In the genomic region with DNA sequence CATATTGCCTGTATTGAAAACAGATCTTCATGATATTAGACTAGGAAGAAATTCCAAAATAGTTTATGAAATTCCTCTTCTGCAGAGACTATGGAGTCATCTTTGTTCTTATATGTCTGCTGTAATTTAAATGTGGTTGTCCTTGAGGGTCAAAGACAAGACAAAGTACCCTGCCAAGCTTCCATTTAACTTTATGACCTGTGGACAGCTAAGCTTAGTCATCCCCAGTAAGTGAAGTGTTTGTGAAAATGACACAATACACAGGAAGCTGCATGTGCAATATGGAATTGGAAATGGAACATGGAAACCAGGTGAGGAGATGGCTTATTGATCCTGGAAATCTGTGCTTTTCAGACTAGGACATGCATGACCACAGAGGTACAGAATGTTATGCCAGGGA, we compare ENCODE assay signal across 24 cellular contexts.
"Had no signal": no experiment of that assay in that cellular context is flagged by ENCODE, and none has a peak within 500 bp of the region (broad histone marks: within the 10 kb centered on the region; RNA-seq: fewer than 3 reads in every experiment).

No MANE protein-coding gene starts in this region.

- H3K4me3 ChIP-seq: body of pancreas, coronary artery, gastroesophageal sphincter, neural progenitor cell, ovary, sigmoid colon, stomach, testis, upper lobe of left lung had no signal

- H3K4me2 ChIP-seq: neural progenitor cell had no signal

- FAIRE-seq: islet of Langerhans had no signal

- H3K27ac ChIP-seq: body of pancreas, coronary artery, gastroesophageal sphincter, neural progenitor cell, ovary, sigmoid colon, stomach, testis, upper lobe of left lung, WERI-Rb-1 had no signal

- ATAC-seq: activated CD4-positive, alpha-beta T cell treated with anti-CD3 and anti-CD28 coated beads for 36 hours; activated T-cell treated with anti-CD3 and anti-CD28 coated beads, Interleukin-2, amount 50 U/mL, for 72 hours; body of pancreas; gastroesophageal sphincter; left lobe of liver; T-helper 17 cell had no signal

- H3K4me1 ChIP-seq: body of pancreas, gastroesophageal sphincter, sigmoid colon, stomach, testis, upper lobe of left lung had no signal

- H3K9me3 ChIP-seq: body of pancreas, gastroesophageal sphincter, ovary, sigmoid colon, stomach, testis, upper lobe of left lung had no signal

- DNase-seq: activated CD4-positive, alpha-beta memory T cell treated with anti-CD3 and anti-CD28 coated beads, Interleukin-2, amount 10 ng/mL, durations not matched to agents 7 days and 5 days; activated CD4-positive, alpha-beta T cell treated with anti-CD3 and anti-CD28 coated beads for 36 hours; activated CD8-positive, alpha-beta memory T cell treated with anti-CD3 and anti-CD28 coated beads, Interleukin-2, amount 50 U/mL, for 4 hours; activated naive CD8-positive, alpha-beta T cell treated with anti-CD3 and anti-CD28 coated beads for 36 hours; activated T-cell treated with anti-CD3 and anti-CD28 coated beads, Interleukin-2, amount 50 U/mL, for 72 hours; amygdala; body of pancreas; central memory CD4-positive, alpha-beta T cell; effector CD8-positive, alpha-beta T cell; naive B cell; ovary; sigmoid colon; stimulated activated CD4-positive, alpha-beta T cell treated with anti-CD3 and anti-CD28 coated beads, Interleukin-12 subunit alpha, Interleukin-12 subunit beta, amount 100 ng/mL, for 4 hours; stimulated activated CD4-positive, alpha-beta T cell treated with anti-CD3 and anti-CD28 coated beads, Interleukin-2, amount 100 ng/mL, for 24 hours; stomach; T-helper 17 cell; testis; WERI-Rb-1 had no signal
